ENCODE assay signal across 15 cellular contexts in the genomic region with DNA sequence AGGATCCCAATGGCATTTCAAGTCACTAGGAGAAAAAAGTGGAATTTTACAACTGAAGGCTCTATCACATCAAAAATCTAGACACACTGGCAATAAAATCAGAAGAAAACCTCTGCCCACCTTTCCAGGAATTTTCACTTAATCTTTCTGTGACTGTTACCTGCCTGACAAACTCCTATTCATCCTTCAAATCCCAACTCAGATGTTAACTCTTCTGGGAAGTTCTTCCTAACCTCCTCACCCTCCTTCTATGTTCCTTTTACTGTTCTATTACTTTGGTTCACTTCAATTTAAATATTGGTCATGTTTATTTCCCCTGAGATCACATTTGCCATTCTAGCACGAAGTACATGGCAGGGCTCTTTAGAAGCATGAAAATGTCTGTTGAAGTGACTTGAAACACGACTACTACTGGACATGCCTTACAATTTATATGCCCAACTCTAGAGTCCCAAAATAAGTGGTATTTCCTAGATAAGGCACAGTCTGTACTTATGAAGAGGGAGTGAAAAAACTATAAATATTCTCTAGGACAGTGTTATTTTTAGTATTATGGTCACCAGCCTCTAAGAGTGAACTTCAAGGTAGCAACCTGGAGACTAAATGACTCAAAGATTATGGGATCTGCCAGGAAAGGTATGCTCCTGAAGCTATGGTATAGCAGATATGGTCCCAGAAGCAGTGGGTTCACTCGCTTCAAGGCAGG.
"Had no signal": no experiment of that assay in that cellular context is flagged by ENCODE, and none has a peak within 500 bp of the region (broad histone marks: within the 10 kb centered on the region; RNA-seq: fewer than 3 reads in every experiment).

No MANE protein-coding gene starts in this region.

- H3K27me3 Mint-ChIP-seq: naive B cell had no signal

- H3K4me3 Mint-ChIP-seq: immature natural killer cell, naive B cell, nephron had no signal

- DNase-seq: cerebellar nuclear complex; colonic mucosa; effector CD4-positive, alpha-beta T cell; immature natural killer cell; mesendoderm; naive B cell; occipital lobe; pancreas; retina; small intestine; stimulated activated CD4-positive, alpha-beta T cell treated with anti-CD3 and anti-CD28 coated beads, Interleukin-2, amount 100 ng/mL, for 48 hours; stimulated activated naive CD4-positive, alpha-beta T cell treated with Interleukin-2 at 50 U/mL for 16 hours; trophoblast cell had no signal

- ATAC-seq: pancreas had no signal

- H3K27ac ChIP-seq: colonic mucosa, pancreas, prostate gland had no signal

- H3K27ac Mint-ChIP-seq: nephron had no signal
